In the genomic region with DNA sequence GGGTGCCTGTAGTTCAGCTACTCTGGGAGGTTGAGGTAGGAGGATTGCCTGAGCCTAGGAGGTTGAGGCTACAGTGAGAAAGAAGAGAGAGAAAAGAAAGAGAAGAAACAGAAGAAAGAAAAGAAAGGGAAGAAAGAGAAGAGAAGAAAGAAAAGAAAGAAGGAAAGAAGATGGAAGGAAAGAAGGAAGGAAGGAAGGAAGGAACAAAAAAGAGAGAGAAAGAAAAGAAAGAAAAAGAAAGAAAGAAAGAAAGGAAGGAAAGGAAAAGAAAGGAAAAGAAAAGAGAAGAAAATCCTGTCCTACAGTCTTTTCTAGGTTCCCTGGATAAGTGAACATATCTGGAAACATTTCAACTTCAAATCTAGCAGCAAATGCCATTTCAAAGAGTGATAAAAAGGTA, we compare ENCODE assay signal across 16 cellular contexts. TPM values are rescaled to one million over a fixed set of nuclear protein-coding genes. Genes with fewer than 3 reads are reported as not detected.
DNase-seq lines count a peak whose midpoint lies in the region; ATAC-seq and TF ChIP-seq lines count a peak whose summit lies in the region.
"Had no signal": no experiment of that assay in that cellular context is flagged by ENCODE, and none has a peak within 500 bp of the region (broad histone marks: within the 10 kb centered on the region; RNA-seq: fewer than 3 reads in every experiment).

No MANE protein-coding gene starts in this region.

- no peak for DNase-seq in activated naive CD4-positive, alpha-beta T cell treated with anti-CD3 and anti-CD28 coated beads for 36 hours
- no peak for DNase-seq in activated naive CD4-positive, alpha-beta T cell treated with Interleukin-2 at 50 U/mL for 16 hours
- no peak for DNase-seq in HFFc6
- no peak for DNase-seq in activated naive CD8-positive, alpha-beta T cell treated with anti-CD3 and anti-CD28 coated beads for 36 hours
- no peak for DNase-seq in stimulated activated effector memory CD8-positive, alpha-beta T cell treated with anti-CD3 and anti-CD28 coated beads, Interleukin-12 subunit alpha, Interleukin-12 subunit beta, amount 100 ng/mL, for 72 hours (ENCODE audit: low spot score in 2 of 2)
- DNase-seq in mucosa of descending colon, result no peak
- DNase-seq in GF-D8 (lab: John Stamatoyannopoulos, UW), result no peak
- DNase-seq: DMS153, EL, H9, Kasumi-1, NCI-H1105 treated with DMSO at 0.1 percent for 48 hours, NCI-H187, NCI-H446, PC-9 had no signal

- ATAC-seq in stimulated activated effector memory CD8-positive, alpha-beta T cell treated with anti-CD3 and anti-CD28 coated beads, Interleukin-12 subunit alpha, Interleukin-12 subunit beta, amount 100 ng/mL, for 72 hours, result no peak
- ATAC-seq in mucosa of descending colon, result no peak
- ATAC-seq: Right ventricle myocardium inferior had no signal

- H3K9me3 ChIP-seq in mucosa of descending colon, result no peaks in the 10 kb centered on the region

- TF ChIP-seq CTCF in HFFc6 (IDR thresholded peaks at IDR 0.05) (no peak), mucosa of descending colon (IDR thresholded peaks at IDR 0.05) (no peak)

- no peak overlapping the region for H3K4me3 Mint-ChIP-seq in activated naive CD4-positive, alpha-beta T cell treated with anti-CD3 and anti-CD28 coated beads for 36 hours
- no peak overlapping the region for H3K4me3 Mint-ChIP-seq in HFFc6
- no peak overlapping the region for H3K4me3 Mint-ChIP-seq in activated naive CD8-positive, alpha-beta T cell treated with anti-CD3 and anti-CD28 coated beads for 36 hours
- H3K4me3 Mint-ChIP-seq in stimulated activated effector memory CD8-positive, alpha-beta T cell treated with anti-CD3 and anti-CD28 coated beads, Interleukin-12 subunit alpha, Interleukin-12 subunit beta, amount 100 ng/mL, for 72 hours, result no peak overlapping the region
- H3K4me3 Mint-ChIP-seq: H9 had no signal

- no peaks in the 10 kb centered on the region for H3K9me3 Mint-ChIP-seq in activated naive CD4-positive, alpha-beta T cell treated with anti-CD3 and anti-CD28 coated beads for 36 hours
- no peaks in the 10 kb centered on the region for H3K9me3 Mint-ChIP-seq in HFFc6
- no peaks in the 10 kb centered on the region for H3K9me3 Mint-ChIP-seq in activated naive CD8-positive, alpha-beta T cell treated with anti-CD3 and anti-CD28 coated beads for 36 hours
- no peaks in the 10 kb centered on the region for H3K9me3 Mint-ChIP-seq in stimulated activated effector memory CD8-positive, alpha-beta T cell treated with anti-CD3 and anti-CD28 coated beads, Interleukin-12 subunit alpha, Interleukin-12 subunit beta, amount 100 ng/mL, for 72 hours
- H3K9me3 Mint-ChIP-seq: H9 had no signal

- H3K4me1 ChIP-seq in mucosa of descending colon (ENCODE audit: low read depth), result no peaks in the 10 kb centered on the region

- peaks cover 40% of the 10 kb centered on the region for H3K36me3 Mint-ChIP-seq in activated naive CD4-positive, alpha-beta T cell treated with anti-CD3 and anti-CD28 coated beads for 36 hours (ENCODE audit: low read depth)
- peaks cover 57% of the 10 kb centered on the region for H3K36me3 Mint-ChIP-seq in HFFc6 (ENCODE audit: low read depth)
- H3K36me3 Mint-ChIP-seq in activated naive CD8-positive, alpha-beta T cell treated with anti-CD3 and anti-CD28 coated beads for 36 hours, result peaks cover 10% of the 10 kb centered on the region
- H3K36me3 Mint-ChIP-seq in stimulated activated effector memory CD8-positive, alpha-beta T cell treated with anti-CD3 and anti-CD28 coated beads, Interleukin-12 subunit alpha, Interleukin-12 subunit beta, amount 100 ng/mL, for 72 hours, result peaks cover 100% of the 10 kb centered on the region

- CTCF ChIA-PET in activated naive CD4-positive, alpha-beta T cell treated with anti-CD3 and anti-CD28 coated beads for 36 hours (lab: Charles Lee), result interaction anchor here (0.5 to 1.6 kb wide), 3 partner anchors 36 to 209 kb away, joined by 3 to 6 read pairs (median 4); no protein-coding TSS in a partner anchor

- intact Hi-C loops in activated naive CD4-positive, alpha-beta T cell treated with anti-CD3 and anti-CD28 coated beads for 36 hours (cut with micrococcal nuclease), result loop anchor here (1.0 to 2.0 kb wide), 4 partner anchors 21 to 129 kb away; no protein-coding TSS in a partner anchor
- intact Hi-C loops in mucosa of descending colon (cut with DNase I, micrococcal nuclease), result no loop called here

- peaks cover 23% of the 10 kb centered on the region for H3K4me1 Mint-ChIP-seq in activated naive CD4-positive, alpha-beta T cell treated with anti-CD3 and anti-CD28 coated beads for 36 hours (ENCODE audit: low read depth)
- H3K4me1 Mint-ChIP-seq in HFFc6 (ENCODE audit: low read depth), result no peaks in the 10 kb centered on the region
- peaks cover 10% of the 10 kb centered on the region for H3K4me1 Mint-ChIP-seq in activated naive CD8-positive, alpha-beta T cell treated with anti-CD3 and anti-CD28 coated beads for 36 hours
- peaks cover 6% of the 10 kb centered on the region for H3K4me1 Mint-ChIP-seq in stimulated activated effector memory CD8-positive, alpha-beta T cell treated with anti-CD3 and anti-CD28 coated beads, Interleukin-12 subunit alpha, Interleukin-12 subunit beta, amount 100 ng/mL, for 72 hours
- H3K4me1 Mint-ChIP-seq: H9 had no signal

- H3K27ac Mint-ChIP-seq in activated naive CD4-positive, alpha-beta T cell treated with anti-CD3 and anti-CD28 coated beads for 36 hours, result peak overlapping the region; percentile 81
- H3K27ac Mint-ChIP-seq in HFFc6, result peak overlapping the region; percentile 7; the same call in 1 of the 2 replicates
- peak overlapping the region; percentile 21 for H3K27ac Mint-ChIP-seq in activated naive CD8-positive, alpha-beta T cell treated with anti-CD3 and anti-CD28 coated beads for 36 hours
- H3K27ac Mint-ChIP-seq in stimulated activated effector memory CD8-positive, alpha-beta T cell treated with anti-CD3 and anti-CD28 coated beads, Interleukin-12 subunit alpha, Interleukin-12 subunit beta, amount 100 ng/mL, for 72 hours, result peak overlapping the region; percentile 74

- no peaks in the 10 kb centered on the region for H3K27me3 Mint-ChIP-seq in activated naive CD4-positive, alpha-beta T cell treated with anti-CD3 and anti-CD28 coated beads for 36 hours (ENCODE audit: low read depth)
- no peaks in the 10 kb centered on the region for H3K27me3 Mint-ChIP-seq in HFFc6 (ENCODE audit: insufficient read depth)
- no peaks in the 10 kb centered on the region for H3K27me3 Mint-ChIP-seq in activated naive CD8-positive, alpha-beta T cell treated with anti-CD3 and anti-CD28 coated beads for 36 hours

- H3K36me3 ChIP-seq in mucosa of descending colon (ENCODE audit: low read depth), result peaks cover 7% of the 10 kb centered on the region

- H3K4me3 ChIP-seq in mucosa of descending colon, result no peak overlapping the region
- H3K4me3 ChIP-seq: PC-9 had no signal

RNA-seq across cellular contexts. Expression of a gene that starts 29.6 kb away (rescaled TPM):
- total RNA-seq in activated naive CD4-positive, alpha-beta T cell treated with anti-CD3 and anti-CD28 coated beads for 36 hours, result 1 to 10 TPM; 6.0 to 6.9 TPM
- 10 to 100 TPM; 11.5 to 14.4 (median 12.9) TPM for total RNA-seq in HFFc6 (2021; fragmentation: NEBNext Ultra II Directional; extraction: Animal tissue kit (Norgen Biotek cat#: 25700))
- total RNA-seq in activated naive CD8-positive, alpha-beta T cell treated with anti-CD3 and anti-CD28 coated beads for 36 hours, result 1 to 10 TPM; 9.3 to 9.8 TPM
- total RNA-seq in mucosa of descending colon, result 10 to 100 TPM; 42.0 to 85.5 (median 54.7) TPM

RNA-seq across cellular contexts. Expression of a gene that starts 54.5 kb away (rescaled TPM):
- 10 to 100 TPM; 56.4 to 59.3 TPM for total RNA-seq in activated naive CD4-positive, alpha-beta T cell treated with anti-CD3 and anti-CD28 coated beads for 36 hours
- total RNA-seq in HFFc6 (2021; fragmentation: NEBNext Ultra II Directional; extraction: Animal tissue kit (Norgen Biotek cat#: 25700)), result 100 to 1,000 TPM in 5 of 6 experiments, 10 to 100 TPM in 1; 87.5 to 115 (median 106) TPM
- total RNA-seq in activated naive CD8-positive, alpha-beta T cell treated with anti-CD3 and anti-CD28 coated beads for 36 hours, result 10 to 100 TPM; 59.1 to 62.2 TPM
- total RNA-seq in mucosa of descending colon, result 100 to 1,000 TPM in 1 of 3 donors, 10 to 100 TPM in 2; 82.9 to 108 (median 96.7) TPM

Comparison
In these comparisons a context has a peak if more than half of its experiments do, and no peak if none do; other contexts are left out.
1. H3K27ac Mint-ChIP-seq: peak in every context shown above with its lines; median percentile 81 in activated naive CD4-positive, alpha-beta T cell treated with anti-CD3 and anti-CD28 coated beads for 36 hours; 74 in stimulated activated effector memory CD8-positive, alpha-beta T cell treated with anti-CD3 and anti-CD28 coated beads, Interleukin-12 subunit alpha, Interleukin-12 subunit beta, amount 100 ng/mL, for 72 hours; 21 in activated naive CD8-positive, alpha-beta T cell treated with anti-CD3 and anti-CD28 coated beads for 36 hours; 7 in HFFc6.